8 cellular contexts compared by ENCODE assay signal in the genomic region with DNA sequence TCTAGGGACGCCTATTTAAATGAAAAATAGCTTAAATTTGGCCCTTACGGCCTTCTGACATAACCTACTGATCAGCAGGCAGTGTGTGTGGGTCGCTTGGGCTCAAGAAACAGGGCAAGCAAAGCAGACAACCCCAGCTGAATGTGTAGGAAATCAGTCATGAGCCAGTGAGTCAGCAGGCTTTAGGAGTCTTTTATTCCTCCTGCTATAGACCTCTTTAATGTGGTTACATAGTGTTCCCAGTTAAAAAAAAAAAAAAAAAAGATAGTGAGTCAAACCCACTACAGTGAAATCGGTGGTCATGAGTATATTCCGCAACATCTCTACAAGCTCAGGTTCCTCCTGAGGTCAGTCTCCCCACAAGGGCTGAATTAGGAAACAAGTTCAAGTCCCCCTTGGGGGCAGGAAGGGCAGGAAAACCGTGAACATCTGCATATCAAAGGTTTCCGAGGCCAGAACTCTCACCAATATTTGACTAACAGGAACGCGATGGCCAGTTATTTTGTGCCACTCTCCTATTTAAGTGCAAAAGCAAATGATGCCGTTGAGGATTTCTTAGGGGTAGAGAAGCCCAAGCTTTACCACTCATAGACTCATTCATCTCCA.
A peak's percentile ranks its signal among the peaks of the same experiment; 100 is the strongest.
DNase-seq lines count a peak whose midpoint lies in the region; ATAC-seq lines count a peak whose summit lies in the region.

No MANE protein-coding gene starts in this region.

- no peak for ATAC-seq in GM21381 (IDR thresholded peaks at IDR 0.05; ENCODE audit: unreplicated experiment)

- DNase-seq in stimulated activated naive CD4-positive, alpha-beta T cell treated with Interleukin-2 at 50 U/mL for 16 hours (lab: John Stamatoyannopoulos, UW) = peak; percentile 35
- DNase-seq in stimulated activated naive CD4-positive, alpha-beta T cell (lab: John Stamatoyannopoulos, UW) = no peak
- DNase-seq in activated CD8-positive, alpha-beta memory T cell treated with anti-CD3 and anti-CD28 coated beads for 4 hours (ENCODE audit: low read depth in 2 of 2) = peak; percentile 25 to 51
- DNase-seq in foreskin melanocyte (peak; percentile 96), Ammon's horn (ENCODE audit: low spot score) (no peak), NCI-H2171 treated with DMSO at 0.1 percent for 48 hours (lab: John Stamatoyannopoulos, UW) (no peak)
- peak; percentile 67 for DNase-seq in stimulated activated CD4-positive, alpha-beta T cell treated with anti-CD3 and anti-CD28 coated beads, Interleukin-1b, Interleukin-23, amount 100 ng/mL, for 48 hours

Comparison
In these comparisons a context has a peak if more than half of its experiments do, and no peak if none do; other contexts are left out.
1. DNase-seq: peak in stimulated activated naive CD4-positive, alpha-beta T cell treated with Interleukin-2 at 50 U/mL for 16 hours (single experiment), activated CD8-positive, alpha-beta memory T cell treated with anti-CD3 and anti-CD28 coated beads for 4 hours (2 of 2), foreskin melanocyte (single experiment) and stimulated activated CD4-positive, alpha-beta T cell treated with anti-CD3 and anti-CD28 coated beads, Interleukin-1b, Interleukin-23, amount 100 ng/mL, for 48 hours (single experiment); none in stimulated activated naive CD4-positive, alpha-beta T cell (0 of 6), Ammon's horn (single experiment) and NCI-H2171 treated with DMSO at 0.1 percent for 48 hours (single experiment).